15 cellular contexts compared by ENCODE assay signal in the genomic region with DNA sequence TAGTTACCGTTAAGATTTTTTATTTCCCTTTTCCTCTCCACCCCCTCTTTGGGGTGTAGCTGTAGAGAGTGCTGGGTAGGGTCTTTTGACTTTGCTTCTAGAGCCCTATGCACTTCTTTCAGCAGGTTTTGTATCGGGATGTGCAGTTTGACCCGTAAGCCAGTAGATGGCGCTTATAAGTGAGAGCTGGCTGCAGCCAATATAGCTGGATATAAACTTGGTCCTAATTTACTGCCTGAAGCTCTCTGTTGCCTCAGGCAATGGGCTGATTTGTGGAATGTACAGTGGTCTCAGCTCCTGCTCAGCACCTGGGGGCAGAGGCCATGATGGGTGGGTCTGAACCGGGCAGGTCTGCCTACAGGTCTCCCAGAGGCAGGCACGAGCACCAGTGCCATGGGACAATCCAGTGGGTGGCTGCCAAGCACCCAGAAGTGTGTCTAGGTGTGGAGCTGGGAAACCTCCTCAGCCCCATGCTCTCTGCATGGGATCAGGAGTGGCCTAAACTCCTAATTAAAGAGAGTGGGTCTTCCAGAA.
DNase-seq lines count a peak whose midpoint lies in the region; ATAC-seq, FAIRE-seq and TF ChIP-seq lines count a peak whose summit lies in the region.
"Had no signal": no experiment of that assay in that cellular context is flagged by ENCODE, and none has a peak within 500 bp of the region (broad histone marks: within the 10 kb centered on the region; RNA-seq: fewer than 3 reads in every experiment).

No MANE protein-coding gene starts in this region.

- H3K9ac ChIP-seq in SK-N-SH, result no peak overlapping the region

- no peak for FAIRE-seq in bronchial epithelial cell (lab: Jason Lieb, UNC)

- POLR2A ChIA-PET in SK-N-SH (lab: Yijun Ruan, JAX), result no interaction called here

- H3K9me3 ChIP-seq in SK-N-SH, result no peaks in the 10 kb centered on the region
- H3K9me3 ChIP-seq in upper lobe of right lung, result no peaks in the 10 kb centered on the region
- H3K9me3 ChIP-seq: HAP-1 had no signal

- no peak overlapping the region for H3K27ac Mint-ChIP-seq in stimulated activated naive B cell treated with anti-CD40 and anti-IgM and Interleukin-4, amounts not matched to agents 10 μg/mL and 1 μg/mL and 100 μg/mL, for 72 hours
- H3K27ac Mint-ChIP-seq: activated naive CD8-positive, alpha-beta T cell; memory B cell; T-helper 2 cell treated with Interferon-gamma antibody and Interleukin-4, amounts not matched to agents 5 μg/mL and 100 μg/mL, for 36 hours had no signal

- H3K4me2 ChIP-seq in SK-N-SH, result no peak overlapping the region

- intact Hi-C loops in upper lobe of right lung (cut with DNase I), result no loop called here

- H4K20me1 ChIP-seq in SK-N-SH (ENCODE audit: insufficient read depth), result no peaks in the 10 kb centered on the region

- H3K4me3 Mint-ChIP-seq in stimulated activated naive B cell treated with anti-CD40 and anti-IgM and Interleukin-4, amounts not matched to agents 10 μg/mL and 1 μg/mL and 100 μg/mL, for 72 hours, result no peak overlapping the region
- H3K4me3 Mint-ChIP-seq: activated naive CD8-positive, alpha-beta T cell; memory B cell; T-helper 2 cell treated with Interferon-gamma antibody and Interleukin-4, amounts not matched to agents 5 μg/mL and 100 μg/mL, for 36 hours had no signal

- H3K27me3 Mint-ChIP-seq in stimulated activated naive B cell treated with anti-CD40 and anti-IgM and Interleukin-4, amounts not matched to agents 10 μg/mL and 1 μg/mL and 100 μg/mL, for 72 hours, result no peaks in the 10 kb centered on the region
- H3K27me3 Mint-ChIP-seq: activated naive CD8-positive, alpha-beta T cell; memory B cell had no signal

- DNase-seq in SK-N-SH (peak; percentile 6), NAMALWA (ENCODE audit: low spot score) (peak; percentile 30), bronchial epithelial cell (ENCODE audit: low read depth) (no peak), upper lobe of right lung (no peak), 8988T (no peak)
- DNase-seq in stimulated activated CD4-positive, alpha-beta T cell treated with anti-CD3 and anti-CD28 coated beads, Interleukin-4, amount 100 ng/mL, for 4 hours, result no peak
- DNase-seq in stimulated activated naive B cell treated with anti-CD40 and anti-IgM and Interleukin-4, amounts not matched to agents 10 μg/mL and 1 μg/mL and 100 μg/mL, for 72 hours, result no peak
- DNase-seq: GDM1, NCI-H1092 treated with DMSO at 0.1 percent for 48 hours, NCI-H69 had no signal

- H3K9me3 Mint-ChIP-seq in stimulated activated naive B cell treated with anti-CD40 and anti-IgM and Interleukin-4, amounts not matched to agents 10 μg/mL and 1 μg/mL and 100 μg/mL, for 72 hours, result peaks cover 2 to 4% of the 10 kb centered on the region in 2 donors
- H3K9me3 Mint-ChIP-seq: memory B cell; T-helper 2 cell treated with Interferon-gamma antibody and Interleukin-4, amounts not matched to agents 5 μg/mL and 100 μg/mL, for 36 hours had no signal

- H3K4me1 ChIP-seq in SK-N-SH (ENCODE audit: control insufficient read depth in 1 of 2, insufficient read depth in 2 of 2, low read depth in 1 of 2, low read length in 1 of 2) (no peaks in the 10 kb centered on the region), upper lobe of right lung (no peaks in the 10 kb centered on the region)
- H3K4me1 ChIP-seq: HAP-1 had no signal

- no peak for TF ChIP-seq EP300 in SK-N-SH (IDR thresholded peaks at IDR 0.05; ENCODE audit: borderline replicate concordance in 1 of 2, low read depth in 1 of 2, low read length in 1 of 2)

- H3K4me3 ChIP-seq in SK-N-SH (ENCODE audit: low read depth in 2 of 2, low read length in 1 of 2), result no peak overlapping the region
- no peak overlapping the region for H3K4me3 ChIP-seq in bronchial epithelial cell (ENCODE audit: low read depth, low read length)
- H3K4me3 ChIP-seq in upper lobe of right lung, result no peak overlapping the region
- H3K4me3 ChIP-seq: HAP-1 had no signal

- no peaks in the 10 kb centered on the region for H3K9me2 ChIP-seq in SK-N-SH

- H2AFZ ChIP-seq in SK-N-SH (ENCODE audit: low read depth), result no peak overlapping the region

- no peaks in the 10 kb centered on the region for H3K79me2 ChIP-seq in SK-N-SH (ENCODE audit: insufficient read depth)

- ATAC-seq in SK-N-SH treated with all-trans-retinoic acid at 6 μM for 48 hours (no peak), upper lobe of right lung (no peak)
- no peak for ATAC-seq in stimulated activated naive B cell treated with anti-CD40 and anti-IgM and Interleukin-4, amounts not matched to agents 10 μg/mL and 1 μg/mL and 100 μg/mL, for 72 hours (replicated peaks)

- H3K36me3 Mint-ChIP-seq in stimulated activated naive B cell treated with anti-CD40 and anti-IgM and Interleukin-4, amounts not matched to agents 10 μg/mL and 1 μg/mL and 100 μg/mL, for 72 hours, result no peaks in the 10 kb centered on the region
- H3K36me3 Mint-ChIP-seq: activated naive CD8-positive, alpha-beta T cell; memory B cell had no signal

- no peaks in the 10 kb centered on the region for H3K27me3 ChIP-seq in SK-N-SH (ENCODE audit: insufficient read depth)
- H3K27me3 ChIP-seq in bronchial epithelial cell (ENCODE audit: control insufficient read depth, insufficient read depth, low read length), result no peaks in the 10 kb centered on the region
- no peaks in the 10 kb centered on the region for H3K27me3 ChIP-seq in upper lobe of right lung

- no peaks in the 10 kb centered on the region for H3K4me1 Mint-ChIP-seq in stimulated activated naive B cell treated with anti-CD40 and anti-IgM and Interleukin-4, amounts not matched to agents 10 μg/mL and 1 μg/mL and 100 μg/mL, for 72 hours
- H3K4me1 Mint-ChIP-seq: memory B cell had no signal

- TF ChIP-seq RAD21 in SK-N-SH (IDR thresholded peaks at IDR 0.05; ENCODE audit: low read length), result no peak

- no peaks in the 10 kb centered on the region for H3K36me3 ChIP-seq in SK-N-SH (replicated peaks in 1 of 2; ENCODE audit: control insufficient read depth in 1 of 2, insufficient read depth in 2 of 2, low read length in 1 of 2)
- H3K36me3 ChIP-seq in bronchial epithelial cell (ENCODE audit: control insufficient read depth, insufficient read depth, low read length), result no peaks in the 10 kb centered on the region
- no peaks in the 10 kb centered on the region for H3K36me3 ChIP-seq in upper lobe of right lung
- H3K36me3 ChIP-seq: HAP-1 had no signal

- WGBS in SK-N-SH (ENCODE audit: low lambda C conversion rate), result 4% methylated on average over 5 of the region's 6 CpGs

- H3K27ac ChIP-seq in SK-N-SH (ENCODE audit: low read depth in 2 of 2, low read length in 1 of 2) (no peak overlapping the region), upper lobe of right lung (no peak overlapping the region)

- no peaks in the 10 kb centered on the region for H3F3A ChIP-seq in SK-N-SH (replicated peaks; ENCODE audit: insufficient read depth)

- CTCF ChIA-PET in SK-N-SH (lab: Yijun Ruan, JAX), result interaction anchor here (0.7 to 2.0 kb wide), 5 partner anchors 9 to 66 kb away, joined by 3 to 8 read pairs (median 3); no protein-coding TSS in a partner anchor

- peak; percentile 53 for TF ChIP-seq CTCF in SK-N-SH (IDR thresholded peaks at IDR 0.05)
- TF ChIP-seq CTCF in bronchial epithelial cell (IDR thresholded peaks at IDR 0.05; ENCODE audit: insufficient read depth, low read length, severe bottlenecking), result peak; percentile 3
- peak; percentile 11 for TF ChIP-seq CTCF in upper lobe of right lung (IDR thresholded peaks at IDR 0.05)

TF ChIP-seq in SK-N-SH, 30 proteins besides CTCF, POLR2A, EP300 and RAD21 (continues in another document):
- TF ChIP-seq, protein P1, sequence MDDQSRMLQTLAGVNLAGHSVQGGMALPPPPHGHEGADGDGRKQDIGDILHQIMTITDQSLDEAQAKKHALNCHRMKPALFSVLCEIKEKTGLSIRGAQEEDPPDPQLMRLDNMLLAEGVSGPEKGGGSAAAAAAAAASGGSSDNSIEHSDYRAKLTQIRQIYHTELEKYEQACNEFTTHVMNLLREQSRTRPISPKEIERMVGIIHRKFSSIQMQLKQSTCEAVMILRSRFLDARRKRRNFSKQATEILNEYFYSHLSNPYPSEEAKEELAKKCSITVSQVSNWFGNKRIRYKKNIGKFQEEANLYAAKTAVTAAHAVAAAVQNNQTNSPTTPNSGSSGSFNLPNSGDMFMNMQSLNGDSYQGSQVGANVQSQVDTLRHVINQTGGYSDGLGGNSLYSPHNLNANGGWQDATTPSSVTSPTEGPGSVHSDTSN (IDR thresholded peaks at IDR 0.05), result no peak

TF ChIP-seq in SK-N-SH treated with all-trans-retinoic acid at 6 μM for 48 hours, 23 proteins besides CTCF, POLR2A, EP300 and RAD21 (continues in another document):
- TF ChIP-seq TCF4 (CRISPR knock-in tag; IDR thresholded peaks at IDR 0.05; ENCODE audit: borderline replicate concordance) (no peak), ZFP3 (CRISPR knock-in tag; IDR thresholded peaks at IDR 0.05) (no peak), ISL1 (CRISPR knock-in tag; IDR thresholded peaks at IDR 0.05) (no peak), ZNF70 (CRISPR knock-in tag; IDR thresholded peaks at IDR 0.05) (no peak)
- TF ChIP-seq, protein P2, sequence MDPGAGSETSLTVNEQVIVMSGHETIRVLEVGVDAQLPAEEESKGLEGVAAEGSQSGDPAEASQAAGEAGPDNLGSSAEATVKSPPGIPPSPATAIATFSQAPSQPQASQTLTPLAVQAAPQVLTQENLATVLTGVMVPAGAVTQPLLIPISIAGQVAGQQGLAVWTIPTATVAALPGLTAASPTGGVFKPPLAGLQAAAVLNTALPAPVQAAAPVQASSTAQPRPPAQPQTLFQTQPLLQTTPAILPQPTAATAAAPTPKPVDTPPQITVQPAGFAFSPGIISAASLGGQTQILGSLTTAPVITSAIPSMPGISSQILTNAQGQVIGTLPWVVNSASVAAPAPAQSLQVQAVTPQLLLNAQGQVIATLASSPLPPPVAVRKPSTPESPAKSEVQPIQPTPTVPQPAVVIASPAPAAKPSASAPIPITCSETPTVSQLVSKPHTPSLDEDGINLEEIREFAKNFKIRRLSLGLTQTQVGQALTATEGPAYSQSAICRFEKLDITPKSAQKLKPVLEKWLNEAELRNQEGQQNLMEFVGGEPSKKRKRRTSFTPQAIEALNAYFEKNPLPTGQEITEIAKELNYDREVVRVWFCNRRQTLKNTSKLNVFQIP (CRISPR knock-in tag; IDR thresholded peaks at IDR 0.05; ENCODE audit: borderline replicate concordance, low read depth), result no peak

Comparison
In these comparisons a context has a peak if more than half of its experiments do, and no peak if none do; other contexts are left out.
1. DNase-seq: peak in SK-N-SH (single experiment) and NAMALWA (single experiment); none in bronchial epithelial cell (single experiment), upper lobe of right lung (single experiment), 8988T (single experiment), stimulated activated CD4-positive, alpha-beta T cell treated with anti-CD3 and anti-CD28 coated beads, Interleukin-4, amount 100 ng/mL, for 4 hours (0 of 2) and stimulated activated naive B cell treated with anti-CD40 and anti-IgM and Interleukin-4, amounts not matched to agents 10 μg/mL and 1 μg/mL and 100 μg/mL, for 72 hours (single experiment).
2. CTCF ChIP-seq: peak in every context shown above with its lines; median percentile 53 in SK-N-SH; 11 in upper lobe of right lung; 3 in bronchial epithelial cell.